In genomic region chr20:50450961-50451752, GRCh38 we compare ENCODE assay signal across 8 cellular contexts. TPM values are rescaled to one million over a fixed set of nuclear protein-coding genes. Genes with fewer than 3 reads are reported as not detected.
DNase-seq lines count a peak whose midpoint lies in the region; ATAC-seq and TF ChIP-seq lines count a peak whose summit lies in the region.

No MANE protein-coding gene starts in this region.

- H3K4me3 Mint-ChIP-seq in T-cell, result peak overlapping the region in 1 of 3 donors; percentile 52
- peak overlapping the region; percentile 55 for H3K4me3 Mint-ChIP-seq in stimulated activated memory B cell treated with anti-CD40 and anti-IgM and Interleukin-4, amounts not matched to agents 10 μg/mL and 1 μg/mL and 100 μg/mL, for 72 hours

- H3K79me2 ChIP-seq in PC-3 (ENCODE audit: low read length), result no peaks in the 10 kb centered on the region

- 25% methylated on average over 19 of the region's 19 CpGs for WGBS in right cardiac atrium

- CTCF ChIA-PET in T-cell (lab: Charles Lee), result interaction anchor here in 1 of 2 donors (0.6 kb wide), 1 partner anchor 27 kb away, joined by 4 read pairs; no protein-coding TSS in a partner anchor
- CTCF ChIA-PET in PC-3 (lab: Charles Lee), result no interaction called here

- DNase-seq in AG08395 (ENCODE audit: low spot score) (peak; percentile 52), T-cell (peak in 9 of 34 experiments; percentile 2 to 36 (median 9)), right cardiac atrium (peak; percentile 52 to 75 (median 72)), caudate nucleus (lab: John Stamatoyannopoulos, UW) (no peak), PC-3 (no peak)

- no peaks in the 10 kb centered on the region for H3K9me3 Mint-ChIP-seq in T-cell
- peaks cover 4% of the 10 kb centered on the region for H3K9me3 Mint-ChIP-seq in stimulated activated memory B cell treated with anti-CD40 and anti-IgM and Interleukin-4, amounts not matched to agents 10 μg/mL and 1 μg/mL and 100 μg/mL, for 72 hours

- no peaks in the 10 kb centered on the region for H4K20me1 ChIP-seq in PC-3 (ENCODE audit: low read length)

- H3K27me3 ChIP-seq in right cardiac atrium (ENCODE audit: control insufficient read depth, insufficient read depth), result no peaks in the 10 kb centered on the region
- no peaks in the 10 kb centered on the region for H3K27me3 ChIP-seq in PC-3 (ENCODE audit: low read length)

- no peak overlapping the region for H3K4me2 ChIP-seq in PC-3 (ENCODE audit: low read length)

- POLR2A ChIA-PET in T-cell (lab: Charles Lee) (interaction anchor here in 1 of 2 donors (0.6 kb wide), 1 partner anchor 28 kb away, joined by 5 read pairs; no protein-coding TSS in a partner anchor), PC-3 (lab: Charles Lee; ENCODE audit: unreplicated experiment) (interaction anchor here (0.6 to 0.7 kb wide), 2 partner anchors 14 to 24 kb away, joined by 8 to 12 read pairs; no protein-coding TSS in a partner anchor)

- H3K4me1 ChIP-seq in right cardiac atrium (ENCODE audit: control insufficient read depth, insufficient read depth, low read length) (peaks cover 4% of the 10 kb centered on the region), PC-3 (ENCODE audit: insufficient read depth, low read length) (no peaks in the 10 kb centered on the region)

- no peaks in the 10 kb centered on the region for H3K36me3 ChIP-seq in PC-3 (ENCODE audit: low read depth, low read length)

- ATAC-seq in GM18909 (IDR thresholded peaks at IDR 0.05; ENCODE audit: poor library complexity, unreplicated experiment) (peak; percentile 80), HG03095 (IDR thresholded peaks at IDR 0.05; ENCODE audit: unreplicated experiment) (peak; percentile 80), T-cell (replicated peaks in 1 of 4) (peak; percentile 51 to 65 (median 59)), right cardiac atrium (peak; percentile 45 to 55), PC-3 (no peak)
- peak; percentile 92 for ATAC-seq in stimulated activated memory B cell treated with anti-CD40 and anti-IgM and Interleukin-4, amounts not matched to agents 10 μg/mL and 1 μg/mL and 100 μg/mL, for 72 hours

- TF ChIP-seq CTCF in PC-3 (conservative IDR thresholded peaks at IDR 0.05; ENCODE audit: low read depth, low read length), result no peak

- H3K4me1 Mint-ChIP-seq in T-cell, result peaks cover 8 to 13% (median 10%) of the 10 kb centered on the region in 3 donors
- H3K4me1 Mint-ChIP-seq in stimulated activated memory B cell treated with anti-CD40 and anti-IgM and Interleukin-4, amounts not matched to agents 10 μg/mL and 1 μg/mL and 100 μg/mL, for 72 hours, result peaks cover 32% of the 10 kb centered on the region

- H3K4me3 ChIP-seq in right cardiac atrium (ENCODE audit: low read length) (peak overlapping the region; percentile 12), PC-3 (ENCODE audit: low read length) (no peak overlapping the region)

- H3K27ac Mint-ChIP-seq in T-cell, result no peak overlapping the region
- peak overlapping the region; percentile 78 for H3K27ac Mint-ChIP-seq in stimulated activated memory B cell treated with anti-CD40 and anti-IgM and Interleukin-4, amounts not matched to agents 10 μg/mL and 1 μg/mL and 100 μg/mL, for 72 hours

- no TSS peak for BruUV-seq in PC-3 (replicated peaks; lab: Mats Ljungman, UMichigan)

- H3K9ac ChIP-seq in PC-3 (ENCODE audit: low read length), result no peak overlapping the region

- H3K27ac ChIP-seq in right cardiac atrium (ENCODE audit: low read length) (peak overlapping the region; percentile 49), caudate nucleus (ENCODE audit: low read depth, low read length) (no peak overlapping the region), PC-3 (ENCODE audit: low read length) (no peak overlapping the region)

- H3K9me3 ChIP-seq in right cardiac atrium (ENCODE audit: control insufficient read depth, low read length) (no peaks in the 10 kb centered on the region), PC-3 (ENCODE audit: low read length) (no peaks in the 10 kb centered on the region)

- H3K36me3 Mint-ChIP-seq in T-cell, result no peaks in the 10 kb centered on the region
- H3K36me3 Mint-ChIP-seq in stimulated activated memory B cell treated with anti-CD40 and anti-IgM and Interleukin-4, amounts not matched to agents 10 μg/mL and 1 μg/mL and 100 μg/mL, for 72 hours, result no peaks in the 10 kb centered on the region

- no peaks in the 10 kb centered on the region for H3F3A ChIP-seq in PC-3 (ENCODE audit: low read length, unreplicated experiment)

- H2AFZ ChIP-seq in PC-3 (ENCODE audit: low read length), result no peak overlapping the region

- H3K27me3 Mint-ChIP-seq in T-cell, result peaks cover 25 to 37% of the 10 kb centered on the region in 2 donors
- peaks cover 88% of the 10 kb centered on the region for H3K27me3 Mint-ChIP-seq in stimulated activated memory B cell treated with anti-CD40 and anti-IgM and Interleukin-4, amounts not matched to agents 10 μg/mL and 1 μg/mL and 100 μg/mL, for 72 hours

- H3K9me2 ChIP-seq in PC-3 (replicated peaks; ENCODE audit: low read length), result no peaks in the 10 kb centered on the region

- intact Hi-C loops in right cardiac atrium (cut with DNase I), result loop anchor here in 3 of 4 donors (5.0 to 10.0 kb wide), 3 partner anchors 34 to 64 kb away; no protein-coding TSS in a partner anchor
- intact Hi-C loops in PC-3 (cut with micrococcal nuclease), result no loop called here

RNA-seq across cellular contexts. Expression of gene PTPN1, which starts 59.0 kb away (rescaled TPM):
- total RNA-seq in T-cell, result 10 to 100 TPM; 50.7 to 67.9 (median 55.3) TPM
- 10 to 100 TPM; 22.5 to 37.4 (median 27.2) TPM for total RNA-seq in right cardiac atrium
- 20.8 TPM for polyA plus RNA-seq in right cardiac atrium
- total RNA-seq in PC-3 (2014; rRNA removed), result 47.2 and 47.7 TPM in 2 replicates

Comparison
In these comparisons a context has a peak if more than half of its experiments do, and no peak if none do; other contexts are left out.
1. DNase-seq: peak in AG08395 (single experiment) and right cardiac atrium (3 of 3); none in caudate nucleus (0 of 61) and PC-3 (single experiment).